ENCODE assay signal across 15 cellular contexts in genomic region chr13:40692946-40693345, GRCh38. TPM values are rescaled to one million over a fixed set of nuclear protein-coding genes. Genes with fewer than 3 reads are reported as not detected.
DNase-seq lines count a peak whose midpoint lies in the region; ATAC-seq, FAIRE-seq and TF ChIP-seq lines count a peak whose summit lies in the region.
"Had no signal": no experiment of that assay in that cellular context is flagged by ENCODE, and none has a peak within 500 bp of the region (broad histone marks: within the 10 kb centered on the region; RNA-seq: fewer than 3 reads in every experiment).

No MANE protein-coding gene starts in this region.

- no peak for FAIRE-seq in RCC 7860 (lab: Jason Lieb, UNC)

- no peaks in the 10 kb centered on the region for H3K36me3 Mint-ChIP-seq in osteocyte (ENCODE audit: unreplicated experiment)

- peaks cover 3% of the 10 kb centered on the region for H3K4me1 Mint-ChIP-seq in osteocyte (ENCODE audit: unreplicated experiment)

- ATAC-seq in GM19395 (IDR thresholded peaks at IDR 0.05; ENCODE audit: unreplicated experiment) (peak; percentile 52), HG03045 (IDR thresholded peaks at IDR 0.05; ENCODE audit: unreplicated experiment) (peak; percentile 50)
- ATAC-seq: heart right ventricle, right lobe of liver had no signal

- no peaks in the 10 kb centered on the region for H3K27me3 Mint-ChIP-seq in osteocyte (ENCODE audit: unreplicated experiment)

- TF ChIP-seq CTCF in osteocyte (IDR thresholded peaks at IDR 0.05): no peak

- no peak overlapping the region for H3K4me3 Mint-ChIP-seq in osteocyte (ENCODE audit: unreplicated experiment)

- DNase-seq in RCC 7860 (ENCODE audit: low spot score) (peak; percentile 32), C1 segment of cervical spinal cord (lab: John Stamatoyannopoulos, UW) (no peak), osteocyte (ENCODE audit: extremely low spot score, unreplicated experiment) (no peak), SHP77 (lab: John Stamatoyannopoulos, UW) (no peak)
- no peak for DNase-seq in stimulated activated CD4-positive, alpha-beta T cell treated with anti-CD3 and anti-CD28 coated beads, Interleukin-4, amount 100 ng/mL, for 24 hours
- DNase-seq: activated gamma-delta T cell treated with Interleukin-2 at 50 U/mL for 16 hours, colonic mucosa, DMS53, heart right ventricle, midbrain, NCI-H1694 treated with DMSO at 0.1 percent for 48 hours, right lobe of liver, uterus had no signal

- H3K9me3 Mint-ChIP-seq in osteocyte (ENCODE audit: unreplicated experiment): peaks cover 7% of the 10 kb centered on the region

- no peak overlapping the region for H3K27ac Mint-ChIP-seq in osteocyte (ENCODE audit: unreplicated experiment)

RNA-seq across cellular contexts. Expression of gene FOXO1, which starts 26.5 kb away (rescaled TPM):
- total RNA-seq in osteocyte: 8.6 and 10.0 TPM in 2 replicates
